Comparison of ENCODE assay signal across 12 cellular contexts in the genomic region with DNA sequence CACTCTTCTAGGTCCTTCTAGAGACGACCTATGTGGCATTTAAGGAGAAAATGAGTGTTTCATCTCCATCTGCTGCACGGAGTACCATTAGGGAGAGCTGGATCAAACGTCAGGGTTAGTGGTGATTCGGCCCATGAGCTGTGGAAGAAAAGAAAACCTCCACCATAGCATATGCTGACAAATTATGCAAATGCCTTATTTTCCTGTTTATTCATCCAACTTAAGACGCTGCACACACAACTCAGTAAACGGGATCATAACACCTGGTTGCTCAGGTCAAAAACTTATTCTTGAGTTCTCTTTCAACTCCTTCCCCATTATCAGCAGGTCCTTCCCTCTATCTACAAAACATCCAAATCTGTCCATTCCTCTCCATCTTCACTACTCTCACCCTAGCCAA. TPM values are rescaled to one million over a fixed set of nuclear protein-coding genes. Genes with fewer than 3 reads are reported as not detected.
DNase-seq lines count a peak whose midpoint lies in the region; ATAC-seq and TF ChIP-seq lines count a peak whose summit lies in the region.
"Had no signal": no experiment of that assay in that cellular context is flagged by ENCODE, and none has a peak within 500 bp of the region (broad histone marks: within the 10 kb centered on the region; RNA-seq: fewer than 3 reads in every experiment).

No MANE protein-coding gene starts in this region.

- no peak for ATAC-seq in stimulated activated naive B cell treated with anti-CD40 and anti-IgM and Interleukin-4, amounts not matched to agents 10 μg/mL and 1 μg/mL and 100 μg/mL, for 72 hours (replicated peaks)
- ATAC-seq in HG03175 (IDR thresholded peaks at IDR 0.05; ENCODE audit: unreplicated experiment), result no peak
- ATAC-seq in HG03521 (IDR thresholded peaks at IDR 0.05; ENCODE audit: unreplicated experiment), result no peak

- no peak overlapping the region for H3K27ac Mint-ChIP-seq in activated naive CD4-positive, alpha-beta T cell treated with anti-CD3 and anti-CD28 coated beads, Interleukin-2, amount 50 U/mL, for 24 hours
- peak overlapping the region; percentile 84 for H3K27ac Mint-ChIP-seq in glutamatergic neuron (ENCODE audit: unreplicated experiment)
- H3K27ac Mint-ChIP-seq in stimulated activated naive B cell treated with anti-CD40 and anti-IgM and Interleukin-4, amounts not matched to agents 10 μg/mL and 1 μg/mL and 100 μg/mL, for 72 hours, result no peak overlapping the region

- no peak overlapping the region for H3K27ac ChIP-seq in SJCRH30

- no peak for DNase-seq in activated naive CD4-positive, alpha-beta T cell treated with Interleukin-2 at 50 U/mL for 16 hours
- DNase-seq in SJCRH30, result no peak
- no peak for DNase-seq in glutamatergic neuron
- DNase-seq in stimulated activated naive B cell treated with anti-CD40 and anti-IgM and Interleukin-4, amounts not matched to agents 10 μg/mL and 1 μg/mL and 100 μg/mL, for 72 hours, result no peak
- no peak for DNase-seq in NCI-H345 treated with DMSO at 0.1 percent for 48 hours (lab: John Stamatoyannopoulos, UW; ENCODE audit: unreplicated experiment)
- DNase-seq: esophagus squamous epithelium; NCI-H748 treated with DMSO at 0.1 percent for 48 hours; stimulated activated naive CD4-positive, alpha-beta T cell treated with Interleukin-2 at 50 U/mL for 16 hours had no signal

- peak overlapping the region; percentile 93 for H3K4me3 Mint-ChIP-seq in activated naive CD4-positive, alpha-beta T cell treated with anti-CD3 and anti-CD28 coated beads, Interleukin-2, amount 50 U/mL, for 24 hours
- H3K4me3 Mint-ChIP-seq in glutamatergic neuron (ENCODE audit: unreplicated experiment), result peak overlapping the region; percentile 96
- H3K4me3 Mint-ChIP-seq in stimulated activated naive B cell treated with anti-CD40 and anti-IgM and Interleukin-4, amounts not matched to agents 10 μg/mL and 1 μg/mL and 100 μg/mL, for 72 hours, result peak overlapping the region; percentile 86 to 94

- H3K9me3 ChIP-seq in SJCRH30 (replicated peaks), result no peaks in the 10 kb centered on the region
- H3K9me3 ChIP-seq: esophagus squamous epithelium had no signal

- H3K36me3 Mint-ChIP-seq in activated naive CD4-positive, alpha-beta T cell treated with anti-CD3 and anti-CD28 coated beads, Interleukin-2, amount 50 U/mL, for 24 hours, result no peaks in the 10 kb centered on the region
- H3K36me3 Mint-ChIP-seq in glutamatergic neuron (ENCODE audit: unreplicated experiment), result no peaks in the 10 kb centered on the region
- H3K36me3 Mint-ChIP-seq in stimulated activated naive B cell treated with anti-CD40 and anti-IgM and Interleukin-4, amounts not matched to agents 10 μg/mL and 1 μg/mL and 100 μg/mL, for 72 hours, result peaks cover 5 to 13% of the 10 kb centered on the region in 2 donors

- peaks cover 8% of the 10 kb centered on the region for H3K27me3 ChIP-seq in SJCRH30
- H3K27me3 ChIP-seq: esophagus squamous epithelium had no signal

- no peaks in the 10 kb centered on the region for H3K9me3 Mint-ChIP-seq in activated naive CD4-positive, alpha-beta T cell treated with anti-CD3 and anti-CD28 coated beads, Interleukin-2, amount 50 U/mL, for 24 hours
- H3K9me3 Mint-ChIP-seq in glutamatergic neuron (ENCODE audit: unreplicated experiment), result peaks cover 11% of the 10 kb centered on the region
- no peaks in the 10 kb centered on the region for H3K9me3 Mint-ChIP-seq in stimulated activated naive B cell treated with anti-CD40 and anti-IgM and Interleukin-4, amounts not matched to agents 10 μg/mL and 1 μg/mL and 100 μg/mL, for 72 hours

- no peaks in the 10 kb centered on the region for H3K36me3 ChIP-seq in SJCRH30
- H3K36me3 ChIP-seq: esophagus squamous epithelium had no signal

- peaks cover 37% of the 10 kb centered on the region for H3K4me1 Mint-ChIP-seq in activated naive CD4-positive, alpha-beta T cell treated with anti-CD3 and anti-CD28 coated beads, Interleukin-2, amount 50 U/mL, for 24 hours
- H3K4me1 Mint-ChIP-seq in glutamatergic neuron (ENCODE audit: low read depth, unreplicated experiment), result peaks cover 27% of the 10 kb centered on the region
- H3K4me1 Mint-ChIP-seq in stimulated activated naive B cell treated with anti-CD40 and anti-IgM and Interleukin-4, amounts not matched to agents 10 μg/mL and 1 μg/mL and 100 μg/mL, for 72 hours, result peaks cover 30 to 43% of the 10 kb centered on the region in 2 donors

- H3K27me3 Mint-ChIP-seq in activated naive CD4-positive, alpha-beta T cell treated with anti-CD3 and anti-CD28 coated beads, Interleukin-2, amount 50 U/mL, for 24 hours, result no peaks in the 10 kb centered on the region
- peaks cover 9% of the 10 kb centered on the region for H3K27me3 Mint-ChIP-seq in glutamatergic neuron (ENCODE audit: unreplicated experiment)
- no peaks in the 10 kb centered on the region for H3K27me3 Mint-ChIP-seq in stimulated activated naive B cell treated with anti-CD40 and anti-IgM and Interleukin-4, amounts not matched to agents 10 μg/mL and 1 μg/mL and 100 μg/mL, for 72 hours

- TF ChIP-seq CTCF in glutamatergic neuron (IDR thresholded peaks at IDR 0.05; ENCODE audit: partially characterized antibody, unreplicated experiment), result no peak

- H3K4me1 ChIP-seq in SJCRH30, result peaks cover 2% of the 10 kb centered on the region; the same call in 1 of the 2 replicates

- H3K4me3 ChIP-seq in SJCRH30, result peak overlapping the region; percentile 80; the same call in 1 of the 2 replicates

RNA-seq across cellular contexts. Expression of a gene that starts 1.3 kb away (rescaled TPM):
- total RNA-seq in SJCRH30 (2014; rRNA removed; shearing (Covaris generic)), result 12.1 and 12.5 TPM in 2 replicates
- 13.0 TPM for total RNA-seq in glutamatergic neuron (ENCODE audit: unreplicated experiment)

RNA-seq across cellular contexts. Expression of a gene that starts 5.7 kb away (rescaled TPM):
- total RNA-seq in SJCRH30 (2014; rRNA removed; shearing (Covaris generic)), result not detected in 2 replicates
- total RNA-seq in glutamatergic neuron (ENCODE audit: unreplicated experiment), result not detected
- total RNA-seq: esophagus squamous epithelium, lower leg skin had no signal

RNA-seq across cellular contexts. Expression of a gene that starts 53.5 kb away (rescaled TPM):
- 166 and 169 TPM in 2 replicates for total RNA-seq in SJCRH30 (2014; rRNA removed; shearing (Covaris generic))
- total RNA-seq in glutamatergic neuron (ENCODE audit: unreplicated experiment), result 193 TPM
